24 cellular contexts compared by ENCODE assay signal in genomic region chr6:36516991-36517390, GRCh38. TPM values are rescaled to one million over a fixed set of nuclear protein-coding genes. Genes with fewer than 3 reads are reported as not detected.
DNase-seq lines count a peak whose midpoint lies in the region; ATAC-seq and TF ChIP-seq lines count a peak whose summit lies in the region.
"Had no signal": no experiment of that assay in that cellular context is flagged by ENCODE, and none has a peak within 500 bp of the region (broad histone marks: within the 10 kb centered on the region; RNA-seq: fewer than 3 reads in every experiment).

No MANE protein-coding gene starts in this region.

- H3K27me3 ChIP-seq in CD4-positive, alpha-beta memory T cell (ENCODE audit: insufficient read depth, low read length) = no peaks in the 10 kb centered on the region

- no peak for DNase-seq in activated T-cell treated with anti-CD3 and anti-CD28 coated beads, Interleukin-2, amount 50 U/mL, for 72 hours
- no peak for DNase-seq in activated T-cell treated with anti-CD3 and anti-CD28 coated beads for 4 hours
- DNase-seq in CD4-positive, alpha-beta memory T cell = no peak
- peak; percentile 30 for DNase-seq in superior temporal gyrus (ENCODE audit: extremely low spot score)
- DNase-seq in GM13976 (ENCODE audit: low spot score) = no peak
- DNase-seq: COR-L47; DND-41; KBM-7; NCI-H1092 treated with DMSO at 0.1 percent for 48 hours; NCI-H1436 treated with DMSO at 0.1 percent for 48 hours; NCI-H1930; NCI-H226; NCI-H510A treated with DMSO at 0.1 percent for 48 hours; NCI-H748 treated with DMSO at 0.1 percent for 48 hours; NK-92 treated with Interleukin-12 subunit alpha and Interleukin-12 subunit beta, amount 100 ng/mL, for 24 hours; SIG-M5 had no signal

- H3K4me1 ChIP-seq in CD4-positive, alpha-beta memory T cell (ENCODE audit: insufficient read depth, low read length) = peaks cover 26% of the 10 kb centered on the region

- peaks cover 29% of the 10 kb centered on the region for H3K4me1 Mint-ChIP-seq in activated T-cell treated with anti-CD3 and anti-CD28 coated beads, Interleukin-2, amount 50 U/mL, for 72 hours (ENCODE audit: low read depth)
- peaks cover 19 to 45% (median 38%) of the 10 kb centered on the region in 4 donors for H3K4me1 Mint-ChIP-seq in CD4-positive, alpha-beta memory T cell
- no peaks in the 10 kb centered on the region for H3K4me1 Mint-ChIP-seq in activated T-helper 17 cell treated with anti-CD3 and anti-CD28 coated beads, Interleukin-2, amount 50 U/mL, for 72 hours
- H3K4me1 Mint-ChIP-seq: GM23338 had no signal

- in situ Hi-C loops in GM13976 (cut with MboI; ENCODE audit: low sequenced_read_pairs, unreplicated experiment) = no loop called here

- no peak for ATAC-seq in activated T-cell treated with anti-CD3 and anti-CD28 coated beads, Interleukin-2, amount 50 U/mL, for 72 hours (replicated peaks in 1 of 2)
- no peak for ATAC-seq in activated T-helper 17 cell treated with anti-CD3 and anti-CD28 coated beads, Interleukin-2, amount 50 U/mL, for 72 hours (replicated peaks)
- ATAC-seq in HG02798 (IDR thresholded peaks at IDR 0.05; ENCODE audit: poor library complexity, unreplicated experiment) = no peak
- ATAC-seq: GM12878, GM23338 had no signal

- H3K27ac ChIP-seq in CD4-positive, alpha-beta memory T cell (ENCODE audit: low read depth, low read length) = peak overlapping the region; percentile 6
- H3K27ac ChIP-seq: RWPE1 had no signal

- CTCF ChIA-PET in CD4-positive, alpha-beta memory T cell (lab: Charles Lee; ENCODE audit: partially characterized antibody) = interaction anchor here (1.0 to 2.8 kb wide), 4 partner anchors 10 to 98 kb away, joined by 3 to 8 read pairs (median 4); no protein-coding TSS in a partner anchor

- no peaks in the 10 kb centered on the region for H3K9me3 ChIP-seq in CD4-positive, alpha-beta memory T cell (ENCODE audit: control insufficient read depth in 1 of 2, low read length in 2 of 2)
- H3K9me3 ChIP-seq: HAP-1, SK-N-SH had no signal

- peak overlapping the region; percentile 93 for H3K27ac Mint-ChIP-seq in activated T-cell treated with anti-CD3 and anti-CD28 coated beads, Interleukin-2, amount 50 U/mL, for 72 hours
- peak overlapping the region in 5 of 7 donors; percentile 18 to 75 (median 65) for H3K27ac Mint-ChIP-seq in CD4-positive, alpha-beta memory T cell
- H3K27ac Mint-ChIP-seq in activated T-helper 17 cell treated with anti-CD3 and anti-CD28 coated beads, Interleukin-2, amount 50 U/mL, for 72 hours = peak overlapping the region; percentile 46
- H3K27ac Mint-ChIP-seq: GM23338 had no signal

- peaks cover 75% of the 10 kb centered on the region for H3K36me3 ChIP-seq in CD4-positive, alpha-beta memory T cell (ENCODE audit: insufficient read depth, low read length)

- peaks cover 4 to 23% of the 10 kb centered on the region in 2 donors for H3K36me3 Mint-ChIP-seq in activated T-cell treated with anti-CD3 and anti-CD28 coated beads, Interleukin-2, amount 50 U/mL, for 72 hours (ENCODE audit: insufficient read depth in 2 of 2)
- peaks cover 57 to 76% of the 10 kb centered on the region in 2 donors for H3K36me3 Mint-ChIP-seq in CD4-positive, alpha-beta memory T cell
- peaks cover 99% of the 10 kb centered on the region for H3K36me3 Mint-ChIP-seq in activated T-helper 17 cell treated with anti-CD3 and anti-CD28 coated beads, Interleukin-2, amount 50 U/mL, for 72 hours (ENCODE audit: low read depth)

- no peaks in the 10 kb centered on the region for H3K27me3 Mint-ChIP-seq in activated T-cell treated with anti-CD3 and anti-CD28 coated beads, Interleukin-2, amount 50 U/mL, for 72 hours (ENCODE audit: low read depth)
- no peaks in the 10 kb centered on the region for H3K27me3 Mint-ChIP-seq in CD4-positive, alpha-beta memory T cell
- no peaks in the 10 kb centered on the region for H3K27me3 Mint-ChIP-seq in activated T-helper 17 cell treated with anti-CD3 and anti-CD28 coated beads, Interleukin-2, amount 50 U/mL, for 72 hours

- H3K4me3 ChIP-seq in CD4-positive, alpha-beta memory T cell (ENCODE audit: low read length in 2 of 2) = no peak overlapping the region
- H3K4me3 ChIP-seq: GM12878, GM23338, HAP-1 had no signal

- TF ChIP-seq CTCF in GM13976 (IDR thresholded peaks at IDR 0.05; ENCODE audit: borderline replicate concordance, control extremely low read depth, extremely low read depth, insufficient read depth, missing control alignments) = no peak

- intact Hi-C loops in CD4-positive, alpha-beta memory T cell (cut with micrococcal nuclease) = no loop called here

- POLR2A ChIA-PET in CD4-positive, alpha-beta memory T cell (lab: Charles Lee; ENCODE audit: partially characterized antibody) = interaction anchor here (0.8 to 1.8 kb wide), 4 partner anchors 10 to 78 kb away, joined by 3 to 9 read pairs (median 3); no protein-coding TSS in a partner anchor

- H3K4me3 Mint-ChIP-seq in activated T-cell treated with anti-CD3 and anti-CD28 coated beads, Interleukin-2, amount 50 U/mL, for 72 hours = no peak overlapping the region
- no peak overlapping the region for H3K4me3 Mint-ChIP-seq in CD4-positive, alpha-beta memory T cell
- no peak overlapping the region for H3K4me3 Mint-ChIP-seq in activated T-helper 17 cell treated with anti-CD3 and anti-CD28 coated beads, Interleukin-2, amount 50 U/mL, for 72 hours
- H3K4me3 Mint-ChIP-seq: CD14-positive monocyte, GM23338 had no signal

- H3K9me3 Mint-ChIP-seq in activated T-cell treated with anti-CD3 and anti-CD28 coated beads, Interleukin-2, amount 50 U/mL, for 72 hours = no peaks in the 10 kb centered on the region
- H3K9me3 Mint-ChIP-seq in CD4-positive, alpha-beta memory T cell = no peaks in the 10 kb centered on the region
- H3K9me3 Mint-ChIP-seq in activated T-helper 17 cell treated with anti-CD3 and anti-CD28 coated beads, Interleukin-2, amount 50 U/mL, for 72 hours = no peaks in the 10 kb centered on the region
- H3K9me3 Mint-ChIP-seq: CD14-positive monocyte, GM23338 had no signal

RNA-seq across cellular contexts. Expression of gene STK38, which starts 30.3 kb away (rescaled TPM):
- 10 to 100 TPM; 30.7 to 34.4 TPM for total RNA-seq in activated T-cell treated with anti-CD3 and anti-CD28 coated beads, Interleukin-2, amount 50 U/mL, for 72 hours
- total RNA-seq in CD4-positive, alpha-beta memory T cell = 100 to 1,000 TPM; 186 to 190 TPM
- 100 to 1,000 TPM in 1 of 2 donors, 10 to 100 TPM in 1; 54.3 to 124 TPM for polyA plus RNA-seq in CD4-positive, alpha-beta memory T cell
- 10 to 100 TPM; 24.4 to 34.3 TPM for total RNA-seq in activated T-helper 17 cell treated with anti-CD3 and anti-CD28 coated beads, Interleukin-2, amount 50 U/mL, for 72 hours

Comparison
In these comparisons a context has a peak if more than half of its experiments do, and no peak if none do; other contexts are left out.
1. RNA of gene STK38, which starts 30.3 kb away (total RNA-seq): 186 to 190 TPM in CD4-positive, alpha-beta memory T cell; 30.7 to 34.4 TPM in activated T-cell treated with anti-CD3 and anti-CD28 coated beads, Interleukin-2, amount 50 U/mL, for 72 hours and 24.4 to 34.3 TPM in activated T-helper 17 cell treated with anti-CD3 and anti-CD28 coated beads, Interleukin-2, amount 50 U/mL, for 72 hours; every median in the first group is over 4 times any median in the second.
2. Peak in every context shown above with its lines, with median percentiles within 50 percentile points of each other: H3K27ac Mint-ChIP-seq.